In the genomic region with DNA sequence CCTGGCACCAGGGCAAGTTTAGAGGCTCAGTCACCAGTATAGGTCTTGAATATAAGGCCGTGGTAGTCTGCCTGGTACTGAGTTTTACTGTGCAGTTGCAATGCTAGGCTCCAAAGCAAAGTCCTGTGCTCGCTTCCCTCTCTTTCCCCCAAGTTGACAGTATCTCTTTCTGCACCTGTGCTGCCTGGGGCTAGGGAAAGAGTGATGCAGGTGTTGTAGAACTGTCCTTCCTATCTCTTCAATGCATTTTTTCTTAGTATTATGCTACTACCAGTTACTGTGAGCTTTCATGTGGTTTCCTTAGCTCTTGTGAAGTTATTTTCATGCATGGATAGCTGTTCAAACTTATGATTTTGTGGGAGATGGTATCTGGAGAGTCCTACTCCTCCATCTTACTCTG, we compare ENCODE assay signal across 21 cellular contexts.
"Had no signal": no experiment of that assay in that cellular context is flagged by ENCODE, and none has a peak within 500 bp of the region (broad histone marks: within the 10 kb centered on the region; RNA-seq: fewer than 3 reads in every experiment).

No MANE protein-coding gene starts in this region.

- H3K27ac ChIP-seq: colonic mucosa, esophagus muscularis mucosa, foreskin keratinocyte, gastroesophageal sphincter, heart right ventricle, left ventricle myocardium inferior, lower lobe of right lung had no signal

- H3K4me3 ChIP-seq: colonic mucosa, esophagus muscularis mucosa, gastroesophageal sphincter, heart right ventricle, left ventricle myocardium inferior, lower lobe of right lung, mucosa of descending colon had no signal

- DNase-seq: colonic mucosa; cortex of kidney; effector CD8-positive, alpha-beta T cell; effector memory CD8-positive, alpha-beta T cell; endodermal cell; foreskin keratinocyte; heart right ventricle; hippocampal formation; immature natural killer cell; islet precursor cell; kidney glomerular epithelial cell; left colon; left ventricle myocardium inferior; lower lobe of right lung; mesenchymal stem cell; mucosa of descending colon; naive B cell; naive thymus-derived CD8-positive, alpha-beta T cell had no signal

- H3K4me1 ChIP-seq: colonic mucosa, esophagus muscularis mucosa, foreskin keratinocyte, gastroesophageal sphincter, heart right ventricle, left ventricle myocardium inferior, lower lobe of right lung had no signal

- ATAC-seq: effector memory CD8-positive, alpha-beta T cell; foreskin keratinocyte; gastroesophageal sphincter; heart right ventricle; left colon; left lobe of liver; lower lobe of right lung; mucosa of descending colon; naive thymus-derived CD8-positive, alpha-beta T cell had no signal

- H3K27me3 ChIP-seq: colonic mucosa, esophagus muscularis mucosa, foreskin keratinocyte, gastroesophageal sphincter, heart right ventricle had no signal

- H3K9me3 ChIP-seq: colonic mucosa had no signal

- H3K36me3 ChIP-seq: colonic mucosa, esophagus muscularis mucosa, gastroesophageal sphincter, heart right ventricle, left ventricle myocardium inferior, lower lobe of right lung had no signal
